In genomic region chr16:67055712-67056487, GRCh38 we compare ENCODE assay signal across 9 cellular contexts. TPM values are rescaled to one million over a fixed set of nuclear protein-coding genes. Genes with fewer than 3 reads are reported as not detected.
A peak's percentile ranks its signal among the peaks of the same experiment; 100 is the strongest.
DNase-seq lines count a peak whose midpoint lies in the region; ATAC-seq and TF ChIP-seq lines count a peak whose summit lies in the region.
"Had no signal": no experiment of that assay in that cellular context is flagged by ENCODE, and none has a peak within 500 bp of the region (broad histone marks: within the 10 kb centered on the region; RNA-seq: fewer than 3 reads in every experiment).

No MANE protein-coding gene starts in this region.

- intact Hi-C loops in naive thymus-derived CD4-positive, alpha-beta T cell (cut with micrococcal nuclease) = no loop called here

- H3K4me1 ChIP-seq in naive thymus-derived CD4-positive, alpha-beta T cell (ENCODE audit: control insufficient read depth in 2 of 2, insufficient read depth in 2 of 2, low read length in 2 of 2) = peaks cover 19 to 20% of the 10 kb centered on the region in 2 donors

- H3K27me3 ChIP-seq in naive thymus-derived CD4-positive, alpha-beta T cell (ENCODE audit: control insufficient read depth in 2 of 2, insufficient read depth in 2 of 2, low read length in 2 of 2) = no peaks in the 10 kb centered on the region

- H3K27me3 Mint-ChIP-seq in activated naive CD8-positive, alpha-beta T cell treated with anti-CD3 and anti-CD28 coated beads, Interleukin-2, amount 50 U/mL, for 24 hours = no peaks in the 10 kb centered on the region
- H3K27me3 Mint-ChIP-seq in naive thymus-derived CD4-positive, alpha-beta T cell = no peaks in the 10 kb centered on the region
- H3K27me3 Mint-ChIP-seq in mesothelial cell of epicardium (ENCODE audit: low read depth) = no peaks in the 10 kb centered on the region

- CTCF ChIA-PET in naive thymus-derived CD4-positive, alpha-beta T cell (lab: Charles Lee) = interaction anchor here (0.7 kb wide), 1 partner anchor 38 kb away, joined by 3 read pairs; no protein-coding TSS in a partner anchor

- no peak overlapping the region for H3K27ac ChIP-seq in naive thymus-derived CD4-positive, alpha-beta T cell (ENCODE audit: low read depth, low read length)
- H3K27ac ChIP-seq: HL-60 had no signal

- H3K27ac Mint-ChIP-seq in activated naive CD8-positive, alpha-beta T cell treated with anti-CD3 and anti-CD28 coated beads, Interleukin-2, amount 50 U/mL, for 24 hours = peak overlapping the region; percentile 87
- H3K27ac Mint-ChIP-seq in naive thymus-derived CD4-positive, alpha-beta T cell = peak overlapping the region in 8 of 9 donors; percentile 10 to 90 (median 40)
- H3K27ac Mint-ChIP-seq in mesothelial cell of epicardium = no peak overlapping the region

- H3K9me3 Mint-ChIP-seq in activated naive CD8-positive, alpha-beta T cell treated with anti-CD3 and anti-CD28 coated beads, Interleukin-2, amount 50 U/mL, for 24 hours = no peaks in the 10 kb centered on the region
- peaks cover 0 to 4% (median 0%) of the 10 kb centered on the region in 11 donors for H3K9me3 Mint-ChIP-seq in naive thymus-derived CD4-positive, alpha-beta T cell
- H3K9me3 Mint-ChIP-seq in mesothelial cell of epicardium = no peaks in the 10 kb centered on the region

- no peaks in the 10 kb centered on the region for H3K9me3 ChIP-seq in naive thymus-derived CD4-positive, alpha-beta T cell (ENCODE audit: control insufficient read depth in 2 of 3, low read length in 3 of 3)

- peaks cover 0 to 3% (median 0%) of the 10 kb centered on the region in 3 experiments for H3K36me3 ChIP-seq in naive thymus-derived CD4-positive, alpha-beta T cell (ENCODE audit: control insufficient read depth in 2 of 3, insufficient read depth in 3 of 3, low read length in 3 of 3)

- POLR2A ChIA-PET in naive thymus-derived CD4-positive, alpha-beta T cell (lab: Charles Lee) = no interaction called here

- peaks cover 25% of the 10 kb centered on the region for H3K36me3 Mint-ChIP-seq in activated naive CD8-positive, alpha-beta T cell treated with anti-CD3 and anti-CD28 coated beads, Interleukin-2, amount 50 U/mL, for 24 hours (ENCODE audit: low read depth)
- peaks cover 0 to 34% (median 8%) of the 10 kb centered on the region in 5 donors for H3K36me3 Mint-ChIP-seq in naive thymus-derived CD4-positive, alpha-beta T cell
- peaks cover 22% of the 10 kb centered on the region for H3K36me3 Mint-ChIP-seq in mesothelial cell of epicardium

- H3K4me3 ChIP-seq in naive thymus-derived CD4-positive, alpha-beta T cell (ENCODE audit: low read length) = no peak overlapping the region

- H3K4me1 Mint-ChIP-seq in activated naive CD8-positive, alpha-beta T cell treated with anti-CD3 and anti-CD28 coated beads, Interleukin-2, amount 50 U/mL, for 24 hours = peaks cover 54% of the 10 kb centered on the region
- peaks cover 45 to 63% (median 56%) of the 10 kb centered on the region in 7 donors for H3K4me1 Mint-ChIP-seq in naive thymus-derived CD4-positive, alpha-beta T cell
- H3K4me1 Mint-ChIP-seq in mesothelial cell of epicardium = peaks cover 5% of the 10 kb centered on the region

- no peak for TF ChIP-seq CTCF in mesothelial cell of epicardium (IDR thresholded peaks at IDR 0.05; ENCODE audit: unreplicated experiment)

- ATAC-seq in HG03432 (IDR thresholded peaks at IDR 0.05; ENCODE audit: unreplicated experiment) (peak; percentile 71), HG02938 (IDR thresholded peaks at IDR 0.05; ENCODE audit: unreplicated experiment) (no peak)
- peak; percentile 95 for ATAC-seq in activated naive CD8-positive, alpha-beta T cell treated with anti-CD3 and anti-CD28 coated beads, Interleukin-2, amount 50 U/mL, for 24 hours
- ATAC-seq in naive thymus-derived CD4-positive, alpha-beta T cell = no peak

- DNase-seq in GM03348 (ENCODE audit: low spot score) (peak; percentile 87), mesothelial cell of epicardium (ENCODE audit: low spot score in 2 of 2, unreplicated experiment in 2 of 2) (no peak), NCI-H774 (lab: John Stamatoyannopoulos, UW) (no peak)
- DNase-seq in activated naive CD8-positive, alpha-beta T cell treated with anti-CD3 and anti-CD28 coated beads, Interleukin-2, amount 50 U/mL, for 24 hours = no peak
- no peak for DNase-seq in naive thymus-derived CD4-positive, alpha-beta T cell
- no peak for DNase-seq in effector CD8-positive, alpha-beta T cell (lab: John Stamatoyannopoulos, UW)

- H3K4me3 Mint-ChIP-seq in activated naive CD8-positive, alpha-beta T cell treated with anti-CD3 and anti-CD28 coated beads, Interleukin-2, amount 50 U/mL, for 24 hours = peak overlapping the region; percentile 14
- peak overlapping the region in 3 of 10 donors; percentile 6 to 29 (median 12) for H3K4me3 Mint-ChIP-seq in naive thymus-derived CD4-positive, alpha-beta T cell
- no peak overlapping the region for H3K4me3 Mint-ChIP-seq in mesothelial cell of epicardium

RNA-seq across cellular contexts. Expression of gene CBFB, which starts 27.0 kb away (rescaled TPM):
- total RNA-seq in naive thymus-derived CD4-positive, alpha-beta T cell = 100 to 1,000 TPM in 1 of 5 experiments, 10 to 100 TPM in 4; 75.4 to 223 (median 94.4) TPM
- 10 to 100 TPM; 53.2 to 56.3 TPM for polyA plus RNA-seq in naive thymus-derived CD4-positive, alpha-beta T cell
- 69.3 to 82.6 TPM (median 74.6 TPM) in 3 replicates for total RNA-seq in mesothelial cell of epicardium

RNA-seq across cellular contexts. Expression of gene PHAF1, which starts 53.8 kb away (rescaled TPM):
- total RNA-seq in naive thymus-derived CD4-positive, alpha-beta T cell = 10 to 100 TPM; 17.8 to 29.6 (median 21.2) TPM
- polyA plus RNA-seq in naive thymus-derived CD4-positive, alpha-beta T cell = 10 to 100 TPM in 1 of 2 donors, 1 to 10 TPM in 1; 8.9 to 21.4 TPM
- 20.9 to 22.4 TPM (median 21.5 TPM) in 3 replicates for total RNA-seq in mesothelial cell of epicardium

Comparison
In these comparisons a context has a peak if more than half of its experiments do, and no peak if none do; other contexts are left out.
1. ATAC-seq: peak in HG03432 (single experiment) and activated naive CD8-positive, alpha-beta T cell treated with anti-CD3 and anti-CD28 coated beads, Interleukin-2, amount 50 U/mL, for 24 hours (single experiment); none in naive thymus-derived CD4-positive, alpha-beta T cell (single experiment) and HG02938 (single experiment).